Comparison of ENCODE assay signal across 20 cellular contexts in the genomic region with DNA sequence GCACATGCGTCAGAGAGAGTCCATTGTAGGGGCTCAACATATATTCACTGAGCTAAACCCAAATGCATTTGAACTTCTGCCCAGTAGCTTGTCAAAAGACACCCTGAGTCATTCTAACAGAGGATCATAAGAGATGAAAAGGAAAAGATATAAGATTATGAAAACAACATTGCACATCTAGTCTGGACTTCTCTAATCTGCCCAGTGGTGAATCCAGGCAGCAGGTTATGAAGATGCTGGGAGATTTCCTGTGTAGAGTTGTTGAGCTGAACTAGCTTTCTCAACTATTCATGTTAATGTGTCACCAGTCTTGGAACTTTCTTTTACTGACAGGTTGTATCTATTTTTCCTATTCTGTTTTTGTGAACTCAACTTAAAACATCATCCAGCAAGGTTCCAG.
"Had no signal": no experiment of that assay in that cellular context is flagged by ENCODE, and none has a peak within 500 bp of the region (broad histone marks: within the 10 kb centered on the region; RNA-seq: fewer than 3 reads in every experiment).

No MANE protein-coding gene starts in this region.

- H3K27me3 Mint-ChIP-seq: dendritic cell treated with granulocyte-macrophage colony-stimulating factor and Interleukin-4, amounts not matched to agents 40 ng/mL and 50 ng/mL, for 4 days had no signal

- H3K27me3 ChIP-seq: body of pancreas, heart right ventricle, pancreas, upper lobe of left lung had no signal

- H3K27ac ChIP-seq: body of pancreas, heart right ventricle, pancreas, psoas muscle, SJCRH30, upper lobe of left lung had no signal

- H3K9me3 Mint-ChIP-seq: dendritic cell treated with granulocyte-macrophage colony-stimulating factor and Interleukin-4, amounts not matched to agents 40 ng/mL and 50 ng/mL, for 4 days; natural killer cell treated with Interleukin-12 subunit alpha and Interleukin-12 subunit beta and Interleukin-15 and Interleukin-18, amount 100 ng/mL, for 72 hours had no signal

- H3K36me3 ChIP-seq: heart right ventricle, pancreas, SJCRH30, upper lobe of left lung had no signal

- ATAC-seq: body of pancreas; heart right ventricle; left cardiac atrium; natural killer cell treated with Interleukin-12 subunit alpha and Interleukin-12 subunit beta and Interleukin-15 and Interleukin-18, amount 100 ng/mL, for 72 hours; pancreas; psoas muscle; right cardiac atrium; stimulated activated naive CD8-positive, alpha-beta T cell treated with anti-CD3 and anti-CD28 coated beads, Interleukin-15, Interleukin-2, amounts not matched to agents 100 U/mL and 50 U/mL, for 24 hours had no signal

- H3K36me3 Mint-ChIP-seq: natural killer cell treated with Interleukin-12 subunit alpha and Interleukin-12 subunit beta and Interleukin-15 and Interleukin-18, amount 100 ng/mL, for 72 hours had no signal

- DNase-seq: activated effector memory CD4-positive, alpha-beta T cell treated with Interleukin-2 at 50 U/mL for 16 hours; body of pancreas; caudate nucleus; effector CD4-positive, alpha-beta T cell; foreskin fibroblast; heart right ventricle; islet precursor cell; left cardiac atrium; midbrain; pancreas; psoas muscle; right cardiac atrium; SJCRH30; stimulated activated CD4-positive, alpha-beta T cell treated with anti-CD3 and anti-CD28 coated beads, Interleukin-12 subunit alpha, Interleukin-12 subunit beta, amount 100 ng/mL, for 4 hours; stimulated activated CD4-positive, alpha-beta T cell treated with anti-CD3 and anti-CD28 coated beads, Interleukin-4, amount 100 ng/mL, for 4 hours; stimulated activated naive CD8-positive, alpha-beta T cell treated with anti-CD3 and anti-CD28 coated beads, Interleukin-15, Interleukin-2, amounts not matched to agents 100 U/mL and 50 U/mL, for 24 hours; T1000; upper lobe of left lung had no signal

- H3K9me3 ChIP-seq: body of pancreas, heart right ventricle, pancreas, psoas muscle, SJCRH30, upper lobe of left lung had no signal

- H3K4me3 Mint-ChIP-seq: dendritic cell treated with granulocyte-macrophage colony-stimulating factor and Interleukin-4, amounts not matched to agents 40 ng/mL and 50 ng/mL, for 4 days; natural killer cell treated with Interleukin-12 subunit alpha and Interleukin-12 subunit beta and Interleukin-15 and Interleukin-18, amount 100 ng/mL, for 72 hours had no signal

- H3K4me1 ChIP-seq: body of pancreas, heart right ventricle, pancreas, psoas muscle, SJCRH30, upper lobe of left lung had no signal

- H3K4me3 ChIP-seq: body of pancreas, heart right ventricle, pancreas, psoas muscle, SJCRH30, upper lobe of left lung had no signal

- H3K27ac Mint-ChIP-seq: dendritic cell treated with granulocyte-macrophage colony-stimulating factor and Interleukin-4, amounts not matched to agents 40 ng/mL and 50 ng/mL, for 4 days; natural killer cell treated with Interleukin-12 subunit alpha and Interleukin-12 subunit beta and Interleukin-15 and Interleukin-18, amount 100 ng/mL, for 72 hours had no signal
